Comparison of ENCODE assay signal across 1 cellular context in the genomic region with DNA sequence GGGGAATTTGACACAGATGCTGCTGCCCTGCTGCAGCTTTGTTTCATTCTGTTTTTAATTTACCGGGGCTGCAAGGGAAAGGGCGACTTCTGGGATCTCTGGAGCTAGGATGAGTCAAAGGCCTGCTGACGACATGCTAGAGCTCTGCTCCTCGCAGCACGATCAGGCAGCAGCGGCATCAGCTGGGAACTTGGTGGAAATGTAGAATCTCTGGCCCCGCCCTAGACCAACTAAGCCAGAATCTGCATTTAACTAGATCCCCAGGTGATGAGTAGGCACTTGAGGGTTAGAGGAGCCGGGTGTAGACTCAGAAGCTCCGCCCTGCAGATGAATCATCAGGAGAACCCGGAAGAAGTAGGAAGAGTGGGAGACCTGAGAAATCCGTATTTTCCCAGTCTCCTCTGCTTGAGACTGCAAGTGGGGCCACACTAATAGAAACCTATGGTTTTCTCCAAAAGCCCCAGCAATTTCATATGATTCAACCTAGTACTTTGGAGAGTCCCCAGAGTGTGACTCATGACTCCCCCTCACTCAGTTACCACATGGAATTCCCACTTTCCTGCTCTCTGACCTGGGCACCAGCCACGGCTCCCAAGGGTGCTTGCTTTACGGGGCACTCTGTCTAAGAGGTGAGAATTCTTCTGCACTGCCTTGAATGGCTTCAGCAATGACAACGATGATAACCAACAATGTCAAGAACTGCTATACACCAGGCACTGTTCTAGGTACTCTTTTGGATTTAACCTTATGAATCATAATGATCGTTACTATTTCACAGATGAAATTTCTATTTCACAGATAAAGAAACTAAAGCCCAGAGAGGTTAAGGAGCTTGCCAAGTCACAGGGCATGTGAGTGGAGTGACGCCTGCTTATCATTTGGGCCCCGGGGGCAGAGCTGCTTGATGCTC.
TF ChIP-seq lines count a peak whose summit lies in the region.

No MANE protein-coding gene starts in this region.

TF ChIP-seq in GM12878, 131 proteins besides CTCF, POLR2A, EP300 and RAD21:
- peak; percentile 75; the same call in 1 of the 2 replicates for TF ChIP-seq MTA2 (IDR thresholded peaks at IDR 0.05; ENCODE audit: low read depth)
- peak; percentile 48; the same call in 1 of the 2 replicates for TF ChIP-seq ATF7 (IDR thresholded peaks at IDR 0.05; ENCODE audit: low read depth)
- TF ChIP-seq, protein P1, sequence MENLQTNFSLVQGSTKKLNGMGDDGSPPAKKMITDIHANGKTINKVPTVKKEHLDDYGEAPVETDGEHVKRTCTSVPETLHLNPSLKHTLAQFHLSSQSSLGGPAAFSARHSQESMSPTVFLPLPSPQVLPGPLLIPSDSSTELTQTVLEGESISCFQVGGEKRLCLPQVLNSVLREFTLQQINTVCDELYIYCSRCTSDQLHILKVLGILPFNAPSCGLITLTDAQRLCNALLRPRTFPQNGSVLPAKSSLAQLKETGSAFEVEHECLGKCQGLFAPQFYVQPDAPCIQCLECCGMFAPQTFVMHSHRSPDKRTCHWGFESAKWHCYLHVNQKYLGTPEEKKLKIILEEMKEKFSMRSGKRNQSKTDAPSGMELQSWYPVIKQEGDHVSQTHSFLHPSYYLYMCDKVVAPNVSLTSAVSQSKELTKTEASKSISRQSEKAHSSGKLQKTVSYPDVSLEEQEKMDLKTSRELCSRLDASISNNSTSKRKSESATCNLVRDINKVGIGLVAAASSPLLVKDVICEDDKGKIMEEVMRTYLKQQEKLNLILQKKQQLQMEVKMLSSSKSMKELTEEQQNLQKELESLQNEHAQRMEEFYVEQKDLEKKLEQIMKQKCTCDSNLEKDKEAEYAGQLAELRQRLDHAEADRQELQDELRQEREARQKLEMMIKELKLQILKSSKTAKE (IDR thresholded peaks at IDR 0.05; ENCODE audit: low read depth, poor library complexity, severe bottlenecking) = peak; percentile 38
- peak in 1 of 2 experiments; percentile 54; a peak in 1 of 4 replicates for TF ChIP-seq ETV6 (conservative IDR thresholded peaks at IDR 0.05 in 1 of 2, IDR thresholded peaks at IDR 0.05 in 1 of 2; ENCODE audit: borderline replicate concordance in 1 of 2, low read depth in 1 of 2)
- peak; percentile 94 for TF ChIP-seq RUNX3 (IDR thresholded peaks at IDR 0.05; ENCODE audit: low read length)
- TF ChIP-seq BMI1 (IDR thresholded peaks at IDR 0.05; ENCODE audit: borderline replicate concordance) = no peak
- TF ChIP-seq, protein P2, sequence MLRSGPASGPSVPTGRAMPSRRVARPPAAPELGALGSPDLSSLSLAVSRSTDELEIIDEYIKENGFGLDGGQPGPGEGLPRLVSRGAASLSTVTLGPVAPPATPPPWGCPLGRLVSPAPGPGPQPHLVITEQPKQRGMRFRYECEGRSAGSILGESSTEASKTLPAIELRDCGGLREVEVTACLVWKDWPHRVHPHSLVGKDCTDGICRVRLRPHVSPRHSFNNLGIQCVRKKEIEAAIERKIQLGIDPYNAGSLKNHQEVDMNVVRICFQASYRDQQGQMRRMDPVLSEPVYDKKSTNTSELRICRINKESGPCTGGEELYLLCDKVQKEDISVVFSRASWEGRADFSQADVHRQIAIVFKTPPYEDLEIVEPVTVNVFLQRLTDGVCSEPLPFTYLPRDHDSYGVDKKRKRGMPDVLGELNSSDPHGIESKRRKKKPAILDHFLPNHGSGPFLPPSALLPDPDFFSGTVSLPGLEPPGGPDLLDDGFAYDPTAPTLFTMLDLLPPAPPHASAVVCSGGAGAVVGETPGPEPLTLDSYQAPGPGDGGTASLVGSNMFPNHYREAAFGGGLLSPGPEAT (IDR thresholded peaks at IDR 0.05; ENCODE audit: low read depth) = peak; percentile 93
- TF ChIP-seq, protein P3, sequence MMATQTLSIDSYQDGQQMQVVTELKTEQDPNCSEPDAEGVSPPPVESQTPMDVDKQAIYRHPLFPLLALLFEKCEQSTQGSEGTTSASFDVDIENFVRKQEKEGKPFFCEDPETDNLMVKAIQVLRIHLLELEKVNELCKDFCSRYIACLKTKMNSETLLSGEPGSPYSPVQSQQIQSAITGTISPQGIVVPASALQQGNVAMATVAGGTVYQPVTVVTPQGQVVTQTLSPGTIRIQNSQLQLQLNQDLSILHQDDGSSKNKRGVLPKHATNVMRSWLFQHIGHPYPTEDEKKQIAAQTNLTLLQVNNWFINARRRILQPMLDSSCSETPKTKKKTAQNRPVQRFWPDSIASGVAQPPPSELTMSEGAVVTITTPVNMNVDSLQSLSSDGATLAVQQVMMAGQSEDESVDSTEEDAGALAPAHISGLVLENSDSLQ (IDR thresholded peaks at IDR 0.05) = peak; percentile 28; the same call in 1 of the 2 replicates
- TF ChIP-seq NR2F1 (conservative IDR thresholded peaks at IDR 0.05) = peak; percentile 93
- TF ChIP-seq, protein P4, sequence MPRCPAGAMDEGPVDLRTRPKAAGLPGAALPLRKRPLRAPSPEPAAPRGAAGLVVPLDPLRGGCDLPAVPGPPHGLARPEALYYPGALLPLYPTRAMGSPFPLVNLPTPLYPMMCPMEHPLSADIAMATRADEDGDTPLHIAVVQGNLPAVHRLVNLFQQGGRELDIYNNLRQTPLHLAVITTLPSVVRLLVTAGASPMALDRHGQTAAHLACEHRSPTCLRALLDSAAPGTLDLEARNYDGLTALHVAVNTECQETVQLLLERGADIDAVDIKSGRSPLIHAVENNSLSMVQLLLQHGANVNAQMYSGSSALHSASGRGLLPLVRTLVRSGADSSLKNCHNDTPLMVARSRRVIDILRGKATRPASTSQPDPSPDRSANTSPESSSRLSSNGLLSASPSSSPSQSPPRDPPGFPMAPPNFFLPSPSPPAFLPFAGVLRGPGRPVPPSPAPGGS (IDR thresholded peaks at IDR 0.05; ENCODE audit: borderline replicate concordance, insufficient read depth, low read depth, low read length, poor library complexity, severe bottlenecking) = peak; percentile 29
- TF ChIP-seq RB1 (IDR thresholded peaks at IDR 0.05; ENCODE audit: borderline replicate concordance) = no peak
- no peak for TF ChIP-seq MYC (IDR thresholded peaks at IDR 0.05; ENCODE audit: insufficient read depth, insufficient read length, insufficient replicate concordance, low read length, severe bottlenecking)
- TF ChIP-seq GATAD2B (conservative IDR thresholded peaks at IDR 0.05; ENCODE audit: low read depth) = peak; percentile 55; the same call in 1 of the 2 replicates
- TF ChIP-seq TBL1XR1 (IDR thresholded peaks at IDR 0.05; ENCODE audit: low read depth, low read length) = peak; percentile 75; the same call in 1 of the 2 replicates
- TF ChIP-seq MTA3 (IDR thresholded peaks at IDR 0.05; ENCODE audit: borderline replicate concordance, low read length) = peak; percentile 76; the same call in 1 of the 2 replicates
- 0 out of 2 replicates have a peak, but pooled peaks have one; percentile 43 for TF ChIP-seq PML (IDR thresholded peaks at IDR 0.05; ENCODE audit: low read length)
- TF ChIP-seq CREB1 (IDR thresholded peaks at IDR 0.05; ENCODE audit: low read depth) = peak; percentile 32; the same call in 1 of the 2 replicates
- peak in 1 of 2 experiments; percentile 58; a peak in 1 of 3 replicates for TF ChIP-seq EGR1 (IDR thresholded peaks at IDR 0.05; ENCODE audit: borderline replicate concordance in 1 of 2, low read depth in 2 of 2, low read length in 2 of 2)
- TF ChIP-seq IKZF2 (IDR thresholded peaks at IDR 0.05) = peak; percentile 97 to 98
- TF ChIP-seq IKZF1 (conservative IDR thresholded peaks at IDR 0.05) = peak; percentile 98
- TF ChIP-seq FOXM1 (IDR thresholded peaks at IDR 0.05; ENCODE audit: low read depth, low read length) = peak; percentile 94
- TF ChIP-seq SP1 (IDR thresholded peaks at IDR 0.05; ENCODE audit: low read depth, low read length) = peak; percentile 15
- peak; percentile 89 for TF ChIP-seq DPF2 (IDR thresholded peaks at IDR 0.05)
- no peak for TF ChIP-seq WRNIP1 (IDR thresholded peaks at IDR 0.05; ENCODE audit: borderline replicate concordance, low read depth, low read length)
- TF ChIP-seq, protein P5, sequence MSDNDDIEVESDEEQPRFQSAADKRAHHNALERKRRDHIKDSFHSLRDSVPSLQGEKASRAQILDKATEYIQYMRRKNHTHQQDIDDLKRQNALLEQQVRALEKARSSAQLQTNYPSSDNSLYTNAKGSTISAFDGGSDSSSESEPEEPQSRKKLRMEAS (IDR thresholded peaks at IDR 0.05; ENCODE audit: low read depth, low read length) = no peak
- no peak for TF ChIP-seq ZNF207 (IDR thresholded peaks at IDR 0.05; ENCODE audit: borderline replicate concordance)
- peak; percentile 30; the same call in 1 of the 2 replicates for TF ChIP-seq TAF1 (IDR thresholded peaks at IDR 0.05; ENCODE audit: borderline replicate concordance, low read depth, low read length)
- peak; percentile 23; the same call in 1 of the 2 replicates for TF ChIP-seq SMC3 (IDR thresholded peaks at IDR 0.05; ENCODE audit: borderline replicate concordance, low read length)
- TF ChIP-seq JUNB (IDR thresholded peaks at IDR 0.05) = peak; percentile 95
- TF ChIP-seq NFIC (IDR thresholded peaks at IDR 0.05; ENCODE audit: low read depth, low read length) = peak; percentile 98
- TF ChIP-seq BACH1 (IDR thresholded peaks at IDR 0.05; ENCODE audit: borderline replicate concordance) = no peak
- 0 out of 2 replicates have a peak, but pooled peaks have one; percentile 13 for TF ChIP-seq TCF12 (IDR thresholded peaks at IDR 0.05; ENCODE audit: low read depth, low read length)
- peak; percentile 53; the same call in 1 of the 2 replicates for TF ChIP-seq GABPA (IDR thresholded peaks at IDR 0.05; ENCODE audit: low read depth)
- TF ChIP-seq CREM (IDR thresholded peaks at IDR 0.05; ENCODE audit: low read depth) = peak; percentile 77
- no peak for TF ChIP-seq POLR2AphosphoS5 (IDR thresholded peaks at IDR 0.05; ENCODE audit: low read length)
- peak; percentile 85 for TF ChIP-seq RELA (IDR thresholded peaks at IDR 0.05; ENCODE audit: borderline replicate concordance, partially characterized antibody)
- 0 out of 2 replicates have a peak, but pooled peaks have one; percentile 71 for TF ChIP-seq ZBED1 (IDR thresholded peaks at IDR 0.05; ENCODE audit: borderline replicate concordance)
- TF ChIP-seq, protein P6, sequence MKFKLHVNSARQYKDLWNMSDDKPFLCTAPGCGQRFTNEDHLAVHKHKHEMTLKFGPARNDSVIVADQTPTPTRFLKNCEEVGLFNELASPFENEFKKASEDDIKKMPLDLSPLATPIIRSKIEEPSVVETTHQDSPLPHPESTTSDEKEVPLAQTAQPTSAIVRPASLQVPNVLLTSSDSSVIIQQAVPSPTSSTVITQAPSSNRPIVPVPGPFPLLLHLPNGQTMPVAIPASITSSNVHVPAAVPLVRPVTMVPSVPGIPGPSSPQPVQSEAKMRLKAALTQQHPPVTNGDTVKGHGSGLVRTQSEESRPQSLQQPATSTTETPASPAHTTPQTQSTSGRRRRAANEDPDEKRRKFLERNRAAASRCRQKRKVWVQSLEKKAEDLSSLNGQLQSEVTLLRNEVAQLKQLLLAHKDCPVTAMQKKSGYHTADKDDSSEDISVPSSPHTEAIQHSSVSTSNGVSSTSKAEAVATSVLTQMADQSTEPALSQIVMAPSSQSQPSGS (IDR thresholded peaks at IDR 0.05; ENCODE audit: low read length) = peak; percentile 90
- TF ChIP-seq, protein P7, sequence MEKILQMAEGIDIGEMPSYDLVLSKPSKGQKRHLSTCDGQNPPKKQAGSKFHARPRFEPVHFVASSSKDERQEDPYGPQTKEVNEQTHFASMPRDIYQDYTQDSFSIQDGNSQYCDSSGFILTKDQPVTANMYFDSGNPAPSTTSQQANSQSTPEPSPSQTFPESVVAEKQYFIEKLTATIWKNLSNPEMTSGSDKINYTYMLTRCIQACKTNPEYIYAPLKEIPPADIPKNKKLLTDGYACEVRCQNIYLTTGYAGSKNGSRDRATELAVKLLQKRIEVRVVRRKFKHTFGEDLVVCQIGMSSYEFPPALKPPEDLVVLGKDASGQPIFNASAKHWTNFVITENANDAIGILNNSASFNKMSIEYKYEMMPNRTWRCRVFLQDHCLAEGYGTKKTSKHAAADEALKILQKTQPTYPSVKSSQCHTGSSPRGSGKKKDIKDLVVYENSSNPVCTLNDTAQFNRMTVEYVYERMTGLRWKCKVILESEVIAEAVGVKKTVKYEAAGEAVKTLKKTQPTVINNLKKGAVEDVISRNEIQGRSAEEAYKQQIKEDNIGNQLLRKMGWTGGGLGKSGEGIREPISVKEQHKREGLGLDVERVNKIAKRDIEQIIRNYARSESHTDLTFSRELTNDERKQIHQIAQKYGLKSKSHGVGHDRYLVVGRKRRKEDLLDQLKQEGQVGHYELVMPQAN (conservative IDR thresholded peaks at IDR 0.05) = no peak
- TF ChIP-seq BCL11A (IDR thresholded peaks at IDR 0.05; ENCODE audit: low read depth, low read length) = peak; percentile 79; the same call in 1 of the 2 replicates
- no peak for TF ChIP-seq NFYA (IDR thresholded peaks at IDR 0.05; ENCODE audit: borderline replicate concordance, low read depth, low read length)
- peak; percentile 40 for TF ChIP-seq SMARCA5 (IDR thresholded peaks at IDR 0.05)
- peak; percentile 79 for TF ChIP-seq MEF2B (IDR thresholded peaks at IDR 0.05; ENCODE audit: partially characterized antibody, poor library complexity, severe bottlenecking)
- peak; percentile 85 for TF ChIP-seq IRF4 (IDR thresholded peaks at IDR 0.05; ENCODE audit: low read depth, low read length)
- peak; percentile 98 for TF ChIP-seq EED (IDR thresholded peaks at IDR 0.05; ENCODE audit: low read depth)
TF ChIP-seq in GM12878: peak in this region for 35.
